Comparison of ENCODE assay signal across 8 cellular contexts in genomic region chr4:8201341-8201781, GRCh38. TPM values are rescaled to one million over a fixed set of nuclear protein-coding genes. Genes with fewer than 3 reads are reported as not detected.
DNase-seq lines count a peak whose midpoint lies in the region; ATAC-seq and TF ChIP-seq lines count a peak whose summit lies in the region.

No MANE protein-coding gene starts in this region.

- CTCF ChIA-PET in WTC11 (lab: Charles Lee), result interaction anchor here (3.6 kb wide), 1 partner anchor 25 kb away, joined by 17 read pairs; no protein-coding TSS in a partner anchor

- no peaks in the 10 kb centered on the region for H3K27me3 Mint-ChIP-seq in naive thymus-derived CD8-positive, alpha-beta T cell
- H3K27me3 Mint-ChIP-seq in WTC11 (ENCODE audit: low read depth), result no peaks in the 10 kb centered on the region

- peak overlapping the region; percentile 48 to 97 (median 94) for H3K4me3 Mint-ChIP-seq in naive thymus-derived CD8-positive, alpha-beta T cell
- no peak overlapping the region for H3K4me3 Mint-ChIP-seq in WTC11

- no peaks in the 10 kb centered on the region for H3K27me3 ChIP-seq in HL-60 (ENCODE audit: insufficient read depth, poor library complexity, severe bottlenecking)

- peak overlapping the region; percentile 68 for H3K27ac ChIP-seq in HL-60 (replicated peaks)

- peaks cover 27 to 71% (median 65%) of the 10 kb centered on the region in 4 donors for H3K4me1 Mint-ChIP-seq in naive thymus-derived CD8-positive, alpha-beta T cell
- no peaks in the 10 kb centered on the region for H3K4me1 Mint-ChIP-seq in WTC11

- TF ChIP-seq CTCF in HL-60 (IDR thresholded peaks at IDR 0.05; ENCODE audit: insufficient read depth, low read length), result no peak
- no peak for TF ChIP-seq CTCF in WTC11 (IDR thresholded peaks at IDR 0.05)

- peak overlapping the region; percentile 63 to 97 (median 90) for H3K27ac Mint-ChIP-seq in naive thymus-derived CD8-positive, alpha-beta T cell
- no peak overlapping the region for H3K27ac Mint-ChIP-seq in WTC11

- H3K4me3 ChIP-seq in HL-60 (replicated peaks; ENCODE audit: insufficient read depth, low read length), result no peak overlapping the region

- POLR2A ChIA-PET in naive thymus-derived CD8-positive, alpha-beta T cell (lab: Charles Lee), result interaction anchor here (0.9 to 1.2 kb wide), 2 partner anchors 26 to 43 kb away, joined by 3 to 5 read pairs; partner anchors contain the start of gene ABLIM2
- POLR2A ChIA-PET in WTC11 (lab: Charles Lee), result no interaction called here

- peaks cover 0 to 3% (median 0%) of the 10 kb centered on the region in 3 donors for H3K36me3 Mint-ChIP-seq in naive thymus-derived CD8-positive, alpha-beta T cell
- no peaks in the 10 kb centered on the region for H3K36me3 Mint-ChIP-seq in WTC11

- DNase-seq in activated T-cell treated with anti-CD3 and anti-CD28 coated beads for 24 hours (ENCODE audit: low read depth) (peak; percentile 16), activated T-cell treated with anti-CD3 and anti-CD28 coated beads for 4 hours (no peak), HL-60 (ENCODE audit: low read depth in 1 of 2, low spot score in 1 of 2) (peak in 1 of 2 experiments; percentile 71), WTC11 (ENCODE audit: low spot score) (no peak), NCI-H524 treated with DMSO at 0.1 percent for 48 hours (lab: John Stamatoyannopoulos, UW) (no peak), DMS79 (lab: John Stamatoyannopoulos, UW) (no peak)
- DNase-seq in activated naive CD4-positive, alpha-beta T cell treated with Interleukin-2 at 50 U/mL for 16 hours, result peak; percentile 59
- peak in 6 of 10 donors; percentile 20 to 47 (median 34) for DNase-seq in naive thymus-derived CD8-positive, alpha-beta T cell

- H3K9me3 Mint-ChIP-seq in naive thymus-derived CD8-positive, alpha-beta T cell, result no peaks in the 10 kb centered on the region
- H3K9me3 Mint-ChIP-seq in WTC11, result no peaks in the 10 kb centered on the region

- ATAC-seq in naive thymus-derived CD8-positive, alpha-beta T cell, result peak; percentile 52 to 65
- ATAC-seq in WTC11, result no peak

TF ChIP-seq in WTC11, 78 proteins besides CTCF, POLR2A, EP300 and RAD21:
- TF ChIP-seq FOXP1 (CRISPR knock-in tag; IDR thresholded peaks at IDR 0.05; ENCODE audit: borderline replicate concordance), result no peak
- no peak for TF ChIP-seq ZBTB43 (CRISPR knock-in tag; IDR thresholded peaks at IDR 0.05)
- no peak for TF ChIP-seq EMX1 (CRISPR knock-in tag; IDR thresholded peaks at IDR 0.05)
- no peak for TF ChIP-seq ZNF121 (CRISPR knock-in tag; IDR thresholded peaks at IDR 0.05)

RNA-seq across cellular contexts. Expression of gene SH3TC1, which starts 2.3 kb away (rescaled TPM):
- total RNA-seq in naive thymus-derived CD8-positive, alpha-beta T cell, result 10 to 100 TPM; 14.6 to 17.4 TPM
- polyA plus RNA-seq in naive thymus-derived CD8-positive, alpha-beta T cell, result 1 to 10 TPM; 3.7 to 6.5 (median 5.1) TPM
- 0.42 to 0.64 TPM (median 0.55 TPM) in 3 replicates for total RNA-seq in WTC11 (2021)

RNA-seq across cellular contexts. Expression of gene ABLIM2, which starts 42.7 kb away (rescaled TPM):
- total RNA-seq in naive thymus-derived CD8-positive, alpha-beta T cell, result 1 to 10 TPM; 4.4 to 4.9 TPM
- polyA plus RNA-seq in naive thymus-derived CD8-positive, alpha-beta T cell, result 1 to 10 TPM in 1 of 3 donors, under 1 TPM in 2; 0.47 to 2.4 (median 0.57) TPM
- total RNA-seq in WTC11 (2021), result 2.6 to 3.9 TPM (median 2.8 TPM) in 3 replicates

Comparison
In these comparisons a context has a peak if more than half of its experiments do, and no peak if none do; other contexts are left out.
1. DNase-seq: peak in activated T-cell treated with anti-CD3 and anti-CD28 coated beads for 24 hours (single experiment), activated naive CD4-positive, alpha-beta T cell treated with Interleukin-2 at 50 U/mL for 16 hours (single experiment) and naive thymus-derived CD8-positive, alpha-beta T cell (6 of 10); none in activated T-cell treated with anti-CD3 and anti-CD28 coated beads for 4 hours (single experiment), WTC11 (single experiment), NCI-H524 treated with DMSO at 0.1 percent for 48 hours (single experiment) and DMS79 (single experiment).